In genomic region chr17:70021726-70022125, GRCh38 we compare ENCODE assay signal across 24 cellular contexts. TPM values are rescaled to one million over a fixed set of nuclear protein-coding genes. Genes with fewer than 3 reads are reported as not detected.
DNase-seq lines count a peak whose midpoint lies in the region; ATAC-seq and TF ChIP-seq lines count a peak whose summit lies in the region.
"Had no signal": no experiment of that assay in that cellular context is flagged by ENCODE, and none has a peak within 500 bp of the region (broad histone marks: within the 10 kb centered on the region; RNA-seq: fewer than 3 reads in every experiment).

No MANE protein-coding gene starts in this region.

- H3K36me3 ChIP-seq in H7 (replicated peaks; ENCODE audit: control insufficient read depth, insufficient read depth, low read length) (no peaks in the 10 kb centered on the region), mesenchymal stem cell (ENCODE audit: control insufficient read depth in 1 of 2, insufficient read depth in 2 of 2, low read depth in 1 of 2, low read length in 2 of 2) (no peaks in the 10 kb centered on the region)
- H3K36me3 ChIP-seq: adrenal gland, SJCRH30 had no signal

- no peak overlapping the region for H2BK120ac ChIP-seq in mesenchymal stem cell (ENCODE audit: low read depth, low read length)

- H3K79me1 ChIP-seq in mesenchymal stem cell (replicated peaks; ENCODE audit: low read length, poor library complexity, severe bottlenecking), result no peaks in the 10 kb centered on the region

- H3K9me3 Mint-ChIP-seq in chondrocyte (ENCODE audit: low read depth) (peaks cover 4% of the 10 kb centered on the region), T-cell (peaks cover 0 to 5% (median 0%) of the 10 kb centered on the region in 3 donors)
- H3K9me3 Mint-ChIP-seq: stimulated activated naive B cell treated with anti-CD40 and anti-IgM and Interleukin-4, amounts not matched to agents 10 μg/mL and 1 μg/mL and 100 μg/mL, for 72 hours; T-helper 1 cell treated with Interleukin-12 subunit alpha and Interleukin-12 subunit beta and Interleukin-4 antibody, amounts not matched to agents 30 μg/mL and 1 μg/mL, for 36 hours had no signal

- H3K4me3 ChIP-seq in H7 (ENCODE audit: insufficient read depth, low read depth, low read length), result no peak overlapping the region
- no peak overlapping the region for H3K4me3 ChIP-seq in mesenchymal stem cell (ENCODE audit: insufficient read depth in 1 of 2, low read depth in 1 of 2, low read length in 2 of 2)
- H3K4me3 ChIP-seq: adrenal gland, coronary artery, SJCRH30 had no signal

- H3K27ac Mint-ChIP-seq in chondrocyte (ENCODE audit: unreplicated experiment) (peak overlapping the region; percentile 24), T-cell (no peak overlapping the region)
- H3K27ac Mint-ChIP-seq: stimulated activated naive B cell treated with anti-CD40 and anti-IgM and Interleukin-4, amounts not matched to agents 10 μg/mL and 1 μg/mL and 100 μg/mL, for 72 hours; T-helper 1 cell treated with Interleukin-12 subunit alpha and Interleukin-12 subunit beta and Interleukin-4 antibody, amounts not matched to agents 30 μg/mL and 1 μg/mL, for 36 hours had no signal

- no peak overlapping the region for H2BK12ac ChIP-seq in mesenchymal stem cell (ENCODE audit: low read length in 2 of 2)

- 93% methylated on average over 2 of the region's 5 CpGs for WGBS in mesenchymal stem cell

- H4K91ac ChIP-seq in mesenchymal stem cell (ENCODE audit: low read length), result no peak overlapping the region

- H3K27me3 Mint-ChIP-seq in chondrocyte (ENCODE audit: low read depth) (no peaks in the 10 kb centered on the region), T-cell (no peaks in the 10 kb centered on the region)
- H3K27me3 Mint-ChIP-seq: stimulated activated naive B cell treated with anti-CD40 and anti-IgM and Interleukin-4, amounts not matched to agents 10 μg/mL and 1 μg/mL and 100 μg/mL, for 72 hours had no signal

- no peak overlapping the region for H3K4me2 ChIP-seq in mesenchymal stem cell (ENCODE audit: low read length, poor library complexity, severe bottlenecking)

- H3K27me3 ChIP-seq in H7 (ENCODE audit: control insufficient read depth, insufficient read depth, low read length) (no peaks in the 10 kb centered on the region), mesenchymal stem cell (ENCODE audit: control insufficient read depth in 1 of 2, insufficient read depth in 1 of 2, low read length in 2 of 2) (no peaks in the 10 kb centered on the region)
- H3K27me3 ChIP-seq: adrenal gland, SJCRH30 had no signal

- no peak overlapping the region for H3K27ac ChIP-seq in mesenchymal stem cell (ENCODE audit: low read length, poor library complexity, severe bottlenecking)
- H3K27ac ChIP-seq: adrenal gland, coronary artery, SJCRH30 had no signal

- H3K9me3 ChIP-seq in mesenchymal stem cell (ENCODE audit: control insufficient read depth, low read length), result no peaks in the 10 kb centered on the region
- H3K9me3 ChIP-seq: adrenal gland, SJCRH30 had no signal

- peak overlapping the region; percentile 42 for H3K9ac ChIP-seq in mesenchymal stem cell (ENCODE audit: low read length)

- no peak overlapping the region for H2AK5ac ChIP-seq in mesenchymal stem cell (ENCODE audit: low read length, severe bottlenecking)

- no peak for ATAC-seq in HG03457 (IDR thresholded peaks at IDR 0.05; ENCODE audit: unreplicated experiment)
- no peak for ATAC-seq in T-cell (replicated peaks in 1 of 4)
- ATAC-seq: stimulated activated naive B cell treated with anti-CD40 and anti-IgM and Interleukin-4, amounts not matched to agents 10 μg/mL and 1 μg/mL and 100 μg/mL, for 72 hours had no signal

- H3K36me3 Mint-ChIP-seq in chondrocyte (ENCODE audit: low read depth), result no peaks in the 10 kb centered on the region
- H3K36me3 Mint-ChIP-seq in T-cell, result no peaks in the 10 kb centered on the region
- H3K36me3 Mint-ChIP-seq: stimulated activated naive B cell treated with anti-CD40 and anti-IgM and Interleukin-4, amounts not matched to agents 10 μg/mL and 1 μg/mL and 100 μg/mL, for 72 hours had no signal

- no peak for TF ChIP-seq CTCF in chondrocyte (IDR thresholded peaks at IDR 0.05)

- peaks cover 13% of the 10 kb centered on the region for H3K4me1 Mint-ChIP-seq in chondrocyte (ENCODE audit: low read depth)
- H3K4me1 Mint-ChIP-seq in T-cell, result no peaks in the 10 kb centered on the region
- H3K4me1 Mint-ChIP-seq: stimulated activated naive B cell treated with anti-CD40 and anti-IgM and Interleukin-4, amounts not matched to agents 10 μg/mL and 1 μg/mL and 100 μg/mL, for 72 hours had no signal

- no peak overlapping the region for H2AFZ ChIP-seq in mesenchymal stem cell (ENCODE audit: low read depth, low read length)

- no peak overlapping the region for H3K4me3 Mint-ChIP-seq in chondrocyte (ENCODE audit: unreplicated experiment)
- no peak overlapping the region for H3K4me3 Mint-ChIP-seq in T-cell
- H3K4me3 Mint-ChIP-seq: stimulated activated naive B cell treated with anti-CD40 and anti-IgM and Interleukin-4, amounts not matched to agents 10 μg/mL and 1 μg/mL and 100 μg/mL, for 72 hours; T-helper 1 cell treated with Interleukin-12 subunit alpha and Interleukin-12 subunit beta and Interleukin-4 antibody, amounts not matched to agents 30 μg/mL and 1 μg/mL, for 36 hours had no signal

- CTCF ChIA-PET in T-cell (lab: Charles Lee), result no interaction called here

- POLR2A ChIA-PET in T-cell (lab: Charles Lee), result no interaction called here

- no peak overlapping the region for H3K14ac ChIP-seq in mesenchymal stem cell (ENCODE audit: low read length in 2 of 2)

- H2BK15ac ChIP-seq in mesenchymal stem cell (ENCODE audit: low read depth, poor library complexity, severe bottlenecking), result no peak overlapping the region

- no peak overlapping the region for H3K23ac ChIP-seq in mesenchymal stem cell (ENCODE audit: low read length in 2 of 2)

- H2BK5ac ChIP-seq in mesenchymal stem cell (ENCODE audit: low read depth, low read length, poor library complexity, severe bottlenecking), result no peak overlapping the region

- peak; percentile 10 for DNase-seq in H7
- DNase-seq in chondrocyte (ENCODE audit: low spot score), result no peak
- DNase-seq in mesenchymal stem cell, result no peak
- DNase-seq in stimulated activated CD4-positive, alpha-beta T cell treated with anti-CD3 and anti-CD28 coated beads, Interleukin-2, amount 100 ng/mL, for 48 hours, result no peak
- DNase-seq in HUDEP-2 (lab: John Stamatoyannopoulos, UW; ENCODE audit: unreplicated experiment in 76 of 76), result no peak
- no peak for DNase-seq in T-cell
- DNase-seq: activated gamma-delta T cell; adrenal gland; GDM1; KBM-7; kidney glomerular epithelial cell; MV-4-11; NCI-H1694 treated with DMSO at 0.1 percent for 48 hours; NCI-H526; SJCRH30; stimulated activated CD4-positive, alpha-beta T cell treated with anti-CD3 and anti-CD28 coated beads, Interleukin-4, amount 100 ng/mL, for 1 hour; stimulated activated naive B cell treated with anti-CD40 and anti-IgM and Interleukin-4, amounts not matched to agents 10 μg/mL and 1 μg/mL and 100 μg/mL, for 72 hours had no signal

- no peak overlapping the region for H3K18ac ChIP-seq in mesenchymal stem cell (ENCODE audit: low read depth in 1 of 2, low read length in 2 of 2)

- no peak overlapping the region for H3K4ac ChIP-seq in mesenchymal stem cell (ENCODE audit: low read depth in 1 of 2, low read length in 2 of 2)

- peaks cover 2% of the 10 kb centered on the region for H3K4me1 ChIP-seq in mesenchymal stem cell (ENCODE audit: control insufficient read depth, insufficient read depth, low read depth, low read length)
- H3K4me1 ChIP-seq: SJCRH30 had no signal

- H4K8ac ChIP-seq in mesenchymal stem cell (ENCODE audit: low read length), result no peak overlapping the region

RNA-seq across cellular contexts. Expression of gene KCNJ16, which starts 53.3 kb away (rescaled TPM):
- 0.07 and 0.76 TPM in 2 replicates for total RNA-seq in H7 (2014; rRNA removed; shearing (Covaris generic))
- total RNA-seq in chondrocyte, result 0.17 TPM in 1 of 3 replicates, not detected in the others
- polyA plus RNA-seq in mesenchymal stem cell (2013, experiment 1 of 2), result 0.01 TPM
- not detected for polyA plus RNA-seq in mesenchymal stem cell (2013, experiment 2 of 2)
- total RNA-seq in T-cell, result not detected
- total RNA-seq: bronchial epithelial cell, HT-29, lung microvascular endothelial cell, myocyte, SJCRH30 had no signal
